Comparison of ENCODE assay signal across 1 cellular context in the genomic region with DNA sequence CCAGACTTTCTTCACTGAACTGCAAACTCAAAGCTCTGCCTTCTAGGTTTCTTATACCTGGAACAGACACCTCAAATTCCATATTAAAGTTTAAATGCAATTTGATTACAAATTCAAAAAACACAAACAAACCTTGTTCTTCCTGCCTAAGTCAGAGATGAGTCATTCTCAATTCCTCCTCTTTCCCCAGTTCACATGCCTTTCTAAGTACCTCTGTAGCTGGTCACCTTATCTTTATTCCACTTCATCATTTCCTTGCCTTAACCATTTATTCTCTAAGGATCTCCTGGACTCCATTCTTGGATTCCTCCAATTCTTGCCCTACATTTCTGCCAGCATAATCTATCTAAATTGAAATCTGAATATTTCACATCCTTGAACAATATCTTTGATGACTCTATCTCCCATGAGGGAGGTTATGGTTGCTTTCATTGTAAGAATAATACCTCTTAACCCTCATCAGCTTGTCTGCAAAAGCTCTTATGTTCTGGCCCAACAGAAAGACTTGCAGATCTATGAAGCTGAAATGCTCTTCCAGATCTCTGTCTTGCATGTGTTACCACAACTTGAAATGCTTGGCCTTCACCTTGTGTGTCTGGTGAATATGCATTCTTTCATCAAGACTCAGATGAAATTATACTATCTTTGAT.
TF ChIP-seq lines count a peak whose summit lies in the region.

No MANE protein-coding gene starts in this region.

TF ChIP-seq in HCT116, 20 proteins besides CTCF, POLR2A, EP300 and RAD21:
- no peak for TF ChIP-seq SIN3A (IDR thresholded peaks at IDR 0.05; ENCODE audit: low read depth)
- TF ChIP-seq ZNF274 (IDR thresholded peaks at IDR 0.05; ENCODE audit: low read depth, low read length) = no peak
- TF ChIP-seq, protein P1, sequence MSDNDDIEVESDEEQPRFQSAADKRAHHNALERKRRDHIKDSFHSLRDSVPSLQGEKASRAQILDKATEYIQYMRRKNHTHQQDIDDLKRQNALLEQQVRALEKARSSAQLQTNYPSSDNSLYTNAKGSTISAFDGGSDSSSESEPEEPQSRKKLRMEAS (IDR thresholded peaks at IDR 0.05) = no peak
- peak; percentile 28; the same call in 1 of the 2 replicates for TF ChIP-seq FOSL1 (IDR thresholded peaks at IDR 0.05; ENCODE audit: low read depth)
- no peak for TF ChIP-seq POLR2AphosphoS5 (IDR thresholded peaks at IDR 0.05; ENCODE audit: low read depth, low read length)
- no peak for TF ChIP-seq SP1 (IDR thresholded peaks at IDR 0.05; ENCODE audit: low read depth)
- TF ChIP-seq ZFX (IDR thresholded peaks at IDR 0.05) = no peak
